Comparison of ENCODE assay signal across 1 cellular context in the genomic region with DNA sequence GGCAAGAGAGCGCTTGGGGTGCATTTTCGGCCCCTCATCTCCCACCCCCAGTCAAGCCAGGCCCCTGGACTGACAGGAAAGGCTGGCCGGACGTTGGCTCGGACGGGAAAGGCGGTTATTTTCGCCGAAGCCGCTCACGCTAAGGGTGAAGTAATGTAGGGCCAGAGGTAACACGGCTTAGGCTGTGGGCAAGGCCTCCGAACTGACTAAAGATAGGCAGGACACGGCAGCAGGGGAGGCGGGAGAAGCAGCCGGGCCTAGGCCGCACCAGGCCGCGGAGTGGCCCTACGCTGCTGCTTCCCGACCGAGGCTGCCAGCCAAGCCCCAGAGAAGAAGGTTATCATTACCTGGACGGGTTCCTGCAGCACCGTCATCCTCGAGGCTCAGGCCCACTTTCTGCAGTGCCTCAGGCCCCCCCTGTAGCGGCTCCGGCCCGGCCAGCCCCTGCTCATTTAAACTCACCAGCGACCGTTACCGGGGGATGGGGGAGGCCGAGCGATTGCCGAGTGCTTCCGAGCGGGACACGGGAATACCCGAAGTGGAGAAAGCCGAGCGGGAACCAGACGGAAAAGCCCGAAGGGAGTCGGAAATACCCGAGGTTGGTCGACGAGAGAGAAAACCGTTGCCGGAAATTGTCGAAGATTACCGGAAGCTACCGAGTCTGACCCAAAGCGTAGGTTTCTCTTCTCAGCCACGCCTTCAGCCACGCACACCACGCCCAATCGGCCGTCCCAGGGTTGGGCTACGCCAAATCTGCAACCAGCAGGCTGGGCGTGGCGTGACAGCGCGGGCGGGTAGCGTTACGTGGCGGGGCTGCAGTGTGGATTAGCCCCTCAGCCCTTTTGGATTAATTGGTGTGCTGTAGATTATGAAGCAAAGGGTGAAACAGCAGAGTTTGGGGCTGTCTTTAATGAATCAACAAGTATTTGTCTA.
TF ChIP-seq lines count a peak whose summit lies in the region.

CDC27 (minus strand) TSS at position 497 of the 933 bp plus-strand sequence; CDS start at position 374, 123 bp downstream.

TF ChIP-seq in HepG2, 621 proteins besides CTCF, POLR2A, EP300 and RAD21 (continued from another document and continues in another):
- TF ChIP-seq, protein P1, sequence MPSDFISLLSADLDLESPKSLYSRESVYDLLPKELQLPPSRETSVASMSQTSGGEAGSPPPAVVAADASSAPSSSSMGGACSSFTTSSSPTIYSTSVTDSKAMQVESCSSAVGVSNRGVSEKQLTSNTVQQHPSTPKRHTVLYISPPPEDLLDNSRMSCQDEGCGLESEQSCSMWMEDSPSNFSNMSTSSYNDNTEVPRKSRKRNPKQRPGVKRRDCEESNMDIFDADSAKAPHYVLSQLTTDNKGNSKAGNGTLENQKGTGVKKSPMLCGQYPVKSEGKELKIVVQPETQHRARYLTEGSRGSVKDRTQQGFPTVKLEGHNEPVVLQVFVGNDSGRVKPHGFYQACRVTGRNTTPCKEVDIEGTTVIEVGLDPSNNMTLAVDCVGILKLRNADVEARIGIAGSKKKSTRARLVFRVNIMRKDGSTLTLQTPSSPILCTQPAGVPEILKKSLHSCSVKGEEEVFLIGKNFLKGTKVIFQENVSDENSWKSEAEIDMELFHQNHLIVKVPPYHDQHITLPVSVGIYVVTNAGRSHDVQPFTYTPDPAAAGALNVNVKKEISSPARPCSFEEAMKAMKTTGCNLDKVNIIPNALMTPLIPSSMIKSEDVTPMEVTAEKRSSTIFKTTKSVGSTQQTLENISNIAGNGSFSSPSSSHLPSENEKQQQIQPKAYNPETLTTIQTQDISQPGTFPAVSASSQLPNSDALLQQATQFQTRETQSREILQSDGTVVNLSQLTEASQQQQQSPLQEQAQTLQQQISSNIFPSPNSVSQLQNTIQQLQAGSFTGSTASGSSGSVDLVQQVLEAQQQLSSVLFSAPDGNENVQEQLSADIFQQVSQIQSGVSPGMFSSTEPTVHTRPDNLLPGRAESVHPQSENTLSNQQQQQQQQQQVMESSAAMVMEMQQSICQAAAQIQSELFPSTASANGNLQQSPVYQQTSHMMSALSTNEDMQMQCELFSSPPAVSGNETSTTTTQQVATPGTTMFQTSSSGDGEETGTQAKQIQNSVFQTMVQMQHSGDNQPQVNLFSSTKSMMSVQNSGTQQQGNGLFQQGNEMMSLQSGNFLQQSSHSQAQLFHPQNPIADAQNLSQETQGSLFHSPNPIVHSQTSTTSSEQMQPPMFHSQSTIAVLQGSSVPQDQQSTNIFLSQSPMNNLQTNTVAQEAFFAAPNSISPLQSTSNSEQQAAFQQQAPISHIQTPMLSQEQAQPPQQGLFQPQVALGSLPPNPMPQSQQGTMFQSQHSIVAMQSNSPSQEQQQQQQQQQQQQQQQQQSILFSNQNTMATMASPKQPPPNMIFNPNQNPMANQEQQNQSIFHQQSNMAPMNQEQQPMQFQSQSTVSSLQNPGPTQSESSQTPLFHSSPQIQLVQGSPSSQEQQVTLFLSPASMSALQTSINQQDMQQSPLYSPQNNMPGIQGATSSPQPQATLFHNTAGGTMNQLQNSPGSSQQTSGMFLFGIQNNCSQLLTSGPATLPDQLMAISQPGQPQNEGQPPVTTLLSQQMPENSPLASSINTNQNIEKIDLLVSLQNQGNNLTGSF (CRISPR knock-in tag; IDR thresholded peaks at IDR 0.05) = peak; percentile 91
- TF ChIP-seq IRF2 (CRISPR knock-in tag; IDR thresholded peaks at IDR 0.05) (peak; percentile 68), FOSL2 (CRISPR knock-in tag; IDR thresholded peaks at IDR 0.05) (peak; percentile 64), ZNF570 (CRISPR knock-in tag; IDR thresholded peaks at IDR 0.05; ENCODE audit: borderline replicate concordance) (no peak), SIX4 (CRISPR knock-in tag; IDR thresholded peaks at IDR 0.05) (no peak; the same call in 1 of the 2 replicates), ZNF768 (CRISPR knock-in tag; IDR thresholded peaks at IDR 0.05) (peak; percentile 86), ZNF746 (CRISPR knock-in tag; IDR thresholded peaks at IDR 0.05) (peak; percentile 90), HNRNPL (IDR thresholded peaks at IDR 0.05; ENCODE audit: low read depth, low read length) (peak; percentile 79; the same call in 1 of the 2 replicates), ZNF652 (CRISPR knock-in tag; IDR thresholded peaks at IDR 0.05; ENCODE audit: borderline replicate concordance, low read depth) (0 out of 2 replicates have a peak, but pooled peaks have one; percentile 36), ZBTB10 (CRISPR knock-in tag; IDR thresholded peaks at IDR 0.05; ENCODE audit: borderline replicate concordance) (peak; percentile 82; the same call in 1 of the 2 replicates), BATF2 (CRISPR knock-in tag; IDR thresholded peaks at IDR 0.05) (no peak), ZNF34 (CRISPR knock-in tag; IDR thresholded peaks at IDR 0.05; ENCODE audit: borderline replicate concordance) (0 out of 2 replicates have a peak, but pooled peaks have one; percentile 62), PTBP1 (IDR thresholded peaks at IDR 0.05; ENCODE audit: low read depth, low read length, poor library complexity, severe bottlenecking) (no peak), ZNF350 (CRISPR knock-in tag; IDR thresholded peaks at IDR 0.05; ENCODE audit: borderline replicate concordance, low read depth) (peak; percentile 97), HBP1 (CRISPR knock-in tag; IDR thresholded peaks at IDR 0.05; ENCODE audit: low read depth) (peak; percentile 91; the same call in 1 of the 2 replicates), RXRB (CRISPR knock-in tag; IDR thresholded peaks at IDR 0.05; ENCODE audit: borderline replicate concordance) (peak; percentile 95), TFDP1 (CRISPR knock-in tag; IDR thresholded peaks at IDR 0.05; ENCODE audit: borderline replicate concordance) (peak; percentile 75; the same call in 1 of the 2 replicates), ZFP1 (CRISPR knock-in tag; IDR thresholded peaks at IDR 0.05) (peak; percentile 35; the same call in 1 of the 2 replicates), MED8 (CRISPR knock-in tag; IDR thresholded peaks at IDR 0.05; ENCODE audit: insufficient replicate concordance) (peak; percentile 92), ZNF616 (CRISPR knock-in tag; IDR thresholded peaks at IDR 0.05; ENCODE audit: low read depth) (peak; percentile 93), ZNF576 (CRISPR knock-in tag; IDR thresholded peaks at IDR 0.05) (no peak; the same call in none of the 2 replicates), YEATS4 (CRISPR knock-in tag; IDR thresholded peaks at IDR 0.05; ENCODE audit: borderline replicate concordance) (peak; percentile 99), SKI (IDR thresholded peaks at IDR 0.05; ENCODE audit: partially characterized antibody) (peak; percentile 39), SRSF4 (IDR thresholded peaks at IDR 0.05; ENCODE audit: low read depth, low read length, poor library complexity, severe bottlenecking) (no peak), ZMAT3 (CRISPR knock-in tag; conservative IDR thresholded peaks at IDR 0.05) (peak; percentile 98), ZNF280B (CRISPR knock-in tag; IDR thresholded peaks at IDR 0.05; ENCODE audit: borderline replicate concordance) (peak; percentile 92), ZNF335 (CRISPR knock-in tag; IDR thresholded peaks at IDR 0.05) (peak; percentile 87; the same call in 1 of the 2 replicates)
- TF ChIP-seq, protein P2, sequence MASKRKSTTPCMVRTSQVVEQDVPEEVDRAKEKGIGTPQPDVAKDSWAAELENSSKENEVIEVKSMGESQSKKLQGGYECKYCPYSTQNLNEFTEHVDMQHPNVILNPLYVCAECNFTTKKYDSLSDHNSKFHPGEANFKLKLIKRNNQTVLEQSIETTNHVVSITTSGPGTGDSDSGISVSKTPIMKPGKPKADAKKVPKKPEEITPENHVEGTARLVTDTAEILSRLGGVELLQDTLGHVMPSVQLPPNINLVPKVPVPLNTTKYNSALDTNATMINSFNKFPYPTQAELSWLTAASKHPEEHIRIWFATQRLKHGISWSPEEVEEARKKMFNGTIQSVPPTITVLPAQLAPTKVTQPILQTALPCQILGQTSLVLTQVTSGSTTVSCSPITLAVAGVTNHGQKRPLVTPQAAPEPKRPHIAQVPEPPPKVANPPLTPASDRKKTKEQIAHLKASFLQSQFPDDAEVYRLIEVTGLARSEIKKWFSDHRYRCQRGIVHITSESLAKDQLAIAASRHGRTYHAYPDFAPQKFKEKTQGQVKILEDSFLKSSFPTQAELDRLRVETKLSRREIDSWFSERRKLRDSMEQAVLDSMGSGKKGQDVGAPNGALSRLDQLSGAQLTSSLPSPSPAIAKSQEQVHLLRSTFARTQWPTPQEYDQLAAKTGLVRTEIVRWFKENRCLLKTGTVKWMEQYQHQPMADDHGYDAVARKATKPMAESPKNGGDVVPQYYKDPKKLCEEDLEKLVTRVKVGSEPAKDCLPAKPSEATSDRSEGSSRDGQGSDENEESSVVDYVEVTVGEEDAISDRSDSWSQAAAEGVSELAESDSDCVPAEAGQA (IDR thresholded peaks at IDR 0.05; ENCODE audit: low read depth) = no peak; the same call in 1 of the 2 replicates
- TF ChIP-seq, protein P2 (CRISPR knock-in tag; IDR thresholded peaks at IDR 0.05; ENCODE audit: borderline replicate concordance) = peak; percentile 96
- TF ChIP-seq, protein P3, sequence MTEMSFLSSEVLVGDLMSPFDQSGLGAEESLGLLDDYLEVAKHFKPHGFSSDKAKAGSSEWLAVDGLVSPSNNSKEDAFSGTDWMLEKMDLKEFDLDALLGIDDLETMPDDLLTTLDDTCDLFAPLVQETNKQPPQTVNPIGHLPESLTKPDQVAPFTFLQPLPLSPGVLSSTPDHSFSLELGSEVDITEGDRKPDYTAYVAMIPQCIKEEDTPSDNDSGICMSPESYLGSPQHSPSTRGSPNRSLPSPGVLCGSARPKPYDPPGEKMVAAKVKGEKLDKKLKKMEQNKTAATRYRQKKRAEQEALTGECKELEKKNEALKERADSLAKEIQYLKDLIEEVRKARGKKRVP (CRISPR knock-in tag; IDR thresholded peaks at IDR 0.05) = peak in 1 of 2 experiments; percentile 42; a peak in 2 of 4 replicates
